Comparison of ENCODE assay signal across 1 cellular context in the genomic region with DNA sequence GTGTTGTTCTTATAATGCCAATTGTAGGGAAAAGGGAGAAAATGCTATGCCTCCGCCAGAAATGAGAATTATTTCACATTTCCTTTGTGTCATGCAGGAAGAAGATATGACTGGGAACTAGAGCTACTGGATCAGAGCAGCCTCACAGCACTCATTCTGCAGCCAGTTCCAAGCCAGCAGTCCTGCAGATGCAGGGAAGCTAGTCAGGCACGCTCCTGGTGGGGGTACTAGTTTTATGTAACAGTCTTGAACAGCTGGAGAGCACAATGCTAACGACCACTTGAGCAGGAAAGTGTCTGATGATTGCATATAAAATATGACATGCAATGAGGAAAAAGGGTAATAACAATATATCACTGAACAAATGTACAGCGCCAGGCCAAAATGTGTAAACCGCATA.
TF ChIP-seq lines count a peak whose summit lies in the region.

No MANE protein-coding gene starts in this region.

TF ChIP-seq in GM23338, 12 proteins besides CTCF, POLR2A, EP300 and RAD21:
- TF ChIP-seq, protein P1, sequence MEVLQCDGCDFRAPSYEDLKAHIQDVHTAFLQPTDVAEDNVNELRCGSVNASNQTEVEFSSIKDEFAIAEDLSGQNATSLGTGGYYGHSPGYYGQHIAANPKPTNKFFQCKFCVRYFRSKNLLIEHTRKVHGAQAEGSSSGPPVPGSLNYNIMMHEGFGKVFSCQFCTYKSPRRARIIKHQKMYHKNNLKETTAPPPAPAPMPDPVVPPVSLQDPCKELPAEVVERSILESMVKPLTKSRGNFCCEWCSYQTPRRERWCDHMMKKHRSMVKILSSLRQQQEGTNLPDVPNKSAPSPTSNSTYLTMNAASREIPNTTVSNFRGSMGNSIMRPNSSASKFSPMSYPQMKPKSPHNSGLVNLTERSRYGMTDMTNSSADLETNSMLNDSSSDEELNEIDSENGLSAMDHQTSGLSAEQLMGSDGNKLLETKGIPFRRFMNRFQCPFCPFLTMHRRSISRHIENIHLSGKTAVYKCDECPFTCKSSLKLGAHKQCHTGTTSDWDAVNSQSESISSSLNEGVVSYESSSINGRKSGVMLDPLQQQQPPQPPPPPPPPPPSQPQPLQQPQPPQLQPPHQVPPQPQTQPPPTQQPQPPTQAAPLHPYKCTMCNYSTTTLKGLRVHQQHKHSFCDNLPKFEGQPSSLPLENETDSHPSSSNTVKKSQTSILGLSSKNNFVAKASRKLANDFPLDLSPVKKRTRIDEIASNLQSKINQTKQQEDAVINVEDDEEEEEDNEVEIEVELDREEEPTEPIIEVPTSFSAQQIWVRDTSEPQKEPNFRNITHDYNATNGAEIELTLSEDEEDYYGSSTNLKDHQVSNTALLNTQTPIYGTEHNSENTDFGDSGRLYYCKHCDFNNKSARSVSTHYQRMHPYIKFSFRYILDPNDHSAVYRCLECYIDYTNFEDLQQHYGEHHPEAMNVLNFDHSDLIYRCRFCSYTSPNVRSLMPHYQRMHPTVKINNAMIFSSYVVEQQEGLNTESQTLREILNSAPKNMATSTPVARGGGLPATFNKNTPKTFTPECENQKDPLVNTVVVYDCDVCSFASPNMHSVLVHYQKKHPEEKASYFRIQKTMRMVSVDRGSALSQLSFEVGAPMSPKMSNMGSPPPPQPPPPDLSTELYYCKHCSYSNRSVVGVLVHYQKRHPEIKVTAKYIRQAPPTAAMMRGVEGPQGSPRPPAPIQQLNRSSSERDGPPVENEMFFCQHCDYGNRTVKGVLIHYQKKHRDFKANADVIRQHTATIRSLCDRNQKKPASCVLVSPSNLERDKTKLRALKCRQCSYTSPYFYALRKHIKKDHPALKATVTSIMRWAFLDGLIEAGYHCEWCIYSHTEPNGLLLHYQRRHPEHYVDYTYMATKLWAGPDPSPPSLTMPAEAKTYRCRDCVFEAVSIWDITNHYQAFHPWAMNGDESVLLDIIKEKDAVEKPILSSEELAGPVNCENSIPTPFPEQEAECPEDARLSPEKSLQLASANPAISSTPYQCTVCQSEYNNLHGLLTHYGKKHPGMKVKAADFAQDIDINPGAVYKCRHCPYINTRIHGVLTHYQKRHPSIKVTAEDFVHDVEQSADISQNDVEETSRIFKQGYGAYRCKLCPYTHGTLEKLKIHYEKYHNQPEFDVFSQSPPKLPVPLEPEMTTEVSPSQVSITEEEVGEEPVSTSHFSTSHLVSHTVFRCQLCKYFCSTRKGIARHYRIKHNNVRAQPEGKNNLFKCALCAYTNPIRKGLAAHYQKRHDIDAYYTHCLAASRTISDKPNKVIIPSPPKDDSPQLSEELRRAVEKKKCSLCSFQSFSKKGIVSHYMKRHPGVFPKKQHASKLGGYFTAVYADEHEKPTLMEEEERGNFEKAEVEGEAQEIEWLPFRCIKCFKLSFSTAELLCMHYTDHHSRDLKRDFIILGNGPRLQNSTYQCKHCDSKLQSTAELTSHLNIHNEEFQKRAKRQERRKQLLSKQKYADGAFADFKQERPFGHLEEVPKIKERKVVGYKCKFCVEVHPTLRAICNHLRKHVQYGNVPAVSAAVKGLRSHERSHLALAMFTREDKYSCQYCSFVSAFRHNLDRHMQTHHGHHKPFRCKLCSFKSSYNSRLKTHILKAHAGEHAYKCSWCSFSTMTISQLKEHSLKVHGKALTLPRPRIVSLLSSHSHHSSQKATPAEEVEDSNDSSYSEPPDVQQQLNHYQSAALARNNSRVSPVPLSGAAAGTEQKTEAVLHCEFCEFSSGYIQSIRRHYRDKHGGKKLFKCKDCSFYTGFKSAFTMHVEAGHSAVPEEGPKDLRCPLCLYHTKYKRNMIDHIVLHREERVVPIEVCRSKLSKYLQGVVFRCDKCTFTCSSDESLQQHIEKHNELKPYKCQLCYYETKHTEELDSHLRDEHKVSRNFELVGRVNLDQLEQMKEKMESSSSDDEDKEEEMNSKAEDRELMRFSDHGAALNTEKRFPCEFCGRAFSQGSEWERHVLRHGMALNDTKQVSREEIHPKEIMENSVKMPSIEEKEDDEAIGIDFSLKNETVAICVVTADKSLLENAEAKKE (CRISPR knock-in tag; IDR thresholded peaks at IDR 0.05): no peak
- no peak for TF ChIP-seq JUNB (IDR thresholded peaks at IDR 0.05; ENCODE audit: unreplicated experiment)
- no peak for TF ChIP-seq EZH2phosphoT487 (IDR thresholded peaks at IDR 0.05; ENCODE audit: unreplicated experiment)
